ENCODE assay signal across 19 cellular contexts in genomic region chr11:77074626-77075221, GRCh38. TPM values are rescaled to one million over a fixed set of nuclear protein-coding genes. Genes with fewer than 3 reads are reported as not detected.
A peak's percentile ranks its signal among the peaks of the same experiment; 100 is the strongest.
DNase-seq lines count a peak whose midpoint lies in the region; ATAC-seq, FAIRE-seq and TF ChIP-seq lines count a peak whose summit lies in the region.
"Had no signal": no experiment of that assay in that cellular context is flagged by ENCODE, and none has a peak within 500 bp of the region (broad histone marks: within the 10 kb centered on the region; RNA-seq: fewer than 3 reads in every experiment).

No MANE protein-coding gene starts in this region.

- peaks cover 79% of the 10 kb centered on the region for H3K79me2 ChIP-seq in SK-N-SH (ENCODE audit: insufficient read depth)

- 0 out of 2 replicates have a peak overlapping the region, but pooled peaks have one; percentile 40 for H2AFZ ChIP-seq in SK-N-SH (ENCODE audit: low read depth)

- H3K9me2 ChIP-seq in SK-N-SH: no peaks in the 10 kb centered on the region

- DNase-seq in SK-N-SH (no peak), esophagus squamous epithelium (lab: John Stamatoyannopoulos, UW) (no peak), posterior vena cava (ENCODE audit: low spot score) (peak; percentile 36), ureter (ENCODE audit: low spot score) (peak; percentile 61), testis (no peak), HuH-7.5 (ENCODE audit: low spot score) (no peak), HTR-8/SVneo (ENCODE audit: insufficient read length, low spot score) (no peak)
- DNase-seq: 8988T; activated CD4-positive, alpha-beta T cell treated with anti-CD3 and anti-CD28 coated beads for 1 hour; activated T-cell treated with anti-CD3 and anti-CD28 coated beads, Interleukin-2, amount 50 U/mL, for 1 hour; amniotic stem cell; COR-L47; effector memory CD4-positive, alpha-beta T cell; NCI-H2171; stimulated activated CD4-positive, alpha-beta T cell treated with anti-CD3 and anti-CD28 coated beads, Interleukin-4, amount 100 ng/mL, for 24 hours; stimulated activated naive CD4-positive, alpha-beta T cell treated with Interleukin-2 at 50 U/mL for 16 hours had no signal

- TF ChIP-seq EP300 in SK-N-SH (IDR thresholded peaks at IDR 0.05; ENCODE audit: borderline replicate concordance in 1 of 2, low read depth in 1 of 2, low read length in 1 of 2): no peak

- H3K4me3 ChIP-seq in SK-N-SH (ENCODE audit: low read depth in 2 of 2, low read length in 1 of 2): no peak overlapping the region
- no peak overlapping the region for H3K4me3 ChIP-seq in esophagus squamous epithelium
- no peak overlapping the region for H3K4me3 ChIP-seq in testis
- H3K4me3 ChIP-seq: left lung, MG63 had no signal

- peaks cover 42% of the 10 kb centered on the region for H3F3A ChIP-seq in SK-N-SH (replicated peaks; ENCODE audit: insufficient read depth)

- ATAC-seq in SK-N-SH treated with all-trans-retinoic acid at 6 μM for 48 hours: no peak

- H3K27me3 ChIP-seq in SK-N-SH (ENCODE audit: insufficient read depth): no peaks in the 10 kb centered on the region
- no peaks in the 10 kb centered on the region for H3K27me3 ChIP-seq in esophagus squamous epithelium
- H3K27me3 ChIP-seq in testis: no peaks in the 10 kb centered on the region
- H3K27me3 ChIP-seq: left lung, MG63 had no signal

- peaks cover 0 to 16% of the 10 kb centered on the region in 2 experiments for H3K36me3 ChIP-seq in SK-N-SH (replicated peaks in 1 of 2; ENCODE audit: control insufficient read depth in 1 of 2, insufficient read depth in 2 of 2, low read length in 1 of 2)
- no peaks in the 10 kb centered on the region for H3K36me3 ChIP-seq in esophagus squamous epithelium
- H3K36me3 ChIP-seq in testis (ENCODE audit: low read depth, missing control alignments): no peaks in the 10 kb centered on the region
- H3K36me3 ChIP-seq: left lung, MG63 had no signal

- H3K4me2 ChIP-seq in SK-N-SH: peak overlapping the region; percentile 95

- H3K27ac ChIP-seq in SK-N-SH (ENCODE audit: low read depth in 2 of 2, low read length in 1 of 2) (peak overlapping the region; percentile 94 to 97), esophagus squamous epithelium (peak overlapping the region; percentile 65 to 93 (median 82)), testis (peak overlapping the region in 1 of 2 donors; percentile 83)

- intact Hi-C loops in esophagus squamous epithelium (cut with DNase I) (no loop called here), posterior vena cava (cut with DNase I) (no loop called here), testis (cut with DNase I; ENCODE audit: low total_unique reads) (no loop called here)

- no peak for TF ChIP-seq RAD21 in SK-N-SH (IDR thresholded peaks at IDR 0.05; ENCODE audit: low read length)

- no peak for FAIRE-seq in HTR-8/SVneo (lab: Jason Lieb, UNC)

- H3K9me3 ChIP-seq in SK-N-SH (no peaks in the 10 kb centered on the region), esophagus squamous epithelium (no peaks in the 10 kb centered on the region), testis (no peaks in the 10 kb centered on the region)
- H3K9me3 ChIP-seq: left lung had no signal

- H4K20me1 ChIP-seq in SK-N-SH (ENCODE audit: insufficient read depth): no peaks in the 10 kb centered on the region

- H3K4me1 ChIP-seq in SK-N-SH (ENCODE audit: control insufficient read depth in 1 of 2, insufficient read depth in 2 of 2, low read depth in 1 of 2, low read length in 1 of 2) (peaks cover 38 to 53% of the 10 kb centered on the region in 2 experiments; a peak in 3 of 4 replicates), esophagus squamous epithelium (peaks cover 35 to 57% (median 36%) of the 10 kb centered on the region in 3 donors), testis (peaks cover 35% of the 10 kb centered on the region)

- TF ChIP-seq POLR2A in esophagus squamous epithelium (IDR thresholded peaks at IDR 0.05): no peak
- TF ChIP-seq POLR2A in testis (IDR thresholded peaks at IDR 0.05): no peak

- POLR2A ChIA-PET in SK-N-SH (lab: Yijun Ruan, JAX): interaction anchor here (0.8 kb wide), 1 partner anchor 292 kb away, joined by 3 read pairs; no protein-coding TSS in a partner anchor

- CTCF ChIA-PET in SK-N-SH (lab: Yijun Ruan, JAX): interaction anchor here (1.4 to 4.1 kb wide), 4 partner anchors 16 to 474 kb away, joined by 3 to 66 read pairs (median 16); no protein-coding TSS in a partner anchor

- TF ChIP-seq CTCF in SK-N-SH (IDR thresholded peaks at IDR 0.05) (no peak), esophagus squamous epithelium (IDR thresholded peaks at IDR 0.05) (no peak), testis (IDR thresholded peaks at IDR 0.05) (no peak)

- peak overlapping the region; percentile 60 for H3K9ac ChIP-seq in SK-N-SH

- WGBS in SK-N-SH (ENCODE audit: low lambda C conversion rate): 83% methylated on average over 12 of the region's 15 CpGs
- WGBS in esophagus squamous epithelium, 2 donors: 71 to 82% methylated on average over 13 of the region's 15 CpGs
- WGBS in testis, 2 donors: 80 to 85% methylated on average over 11 to 15 of the region's 15 CpGs

TF ChIP-seq in SK-N-SH, 30 proteins besides CTCF, POLR2A, EP300 and RAD21:
- TF ChIP-seq RCOR1 (IDR thresholded peaks at IDR 0.05; ENCODE audit: low read length) (no peak), JUND (IDR thresholded peaks at IDR 0.05) (no peak)

TF ChIP-seq in SK-N-SH treated with all-trans-retinoic acid at 6 μM for 48 hours, 23 proteins besides CTCF, POLR2A, EP300 and RAD21 (continues in another document):
- no peak for TF ChIP-seq TCF4 (CRISPR knock-in tag; IDR thresholded peaks at IDR 0.05; ENCODE audit: borderline replicate concordance)
- TF ChIP-seq ISL1 (CRISPR knock-in tag; IDR thresholded peaks at IDR 0.05): no peak
- TF ChIP-seq CSDC2 (CRISPR knock-in tag; IDR thresholded peaks at IDR 0.05): no peak
- no peak for TF ChIP-seq TOX (CRISPR knock-in tag; IDR thresholded peaks at IDR 0.05; ENCODE audit: borderline replicate concordance)
- no peak for TF ChIP-seq CSRNP3 (CRISPR knock-in tag; IDR thresholded peaks at IDR 0.05)
- no peak for TF ChIP-seq ZC3H10 (CRISPR knock-in tag; IDR thresholded peaks at IDR 0.05)
- TF ChIP-seq ZNF565 (CRISPR knock-in tag; conservative IDR thresholded peaks at IDR 0.05; ENCODE audit: low read depth): no peak
- TF ChIP-seq ZNF8 (CRISPR knock-in tag; IDR thresholded peaks at IDR 0.05): no peak
- no peak for TF ChIP-seq GLIS3 (CRISPR knock-in tag; IDR thresholded peaks at IDR 0.05)
- TF ChIP-seq PPARA (CRISPR knock-in tag; IDR thresholded peaks at IDR 0.05; ENCODE audit: borderline replicate concordance): no peak
- no peak for TF ChIP-seq ZFP3 (CRISPR knock-in tag; IDR thresholded peaks at IDR 0.05)
- no peak for TF ChIP-seq RARB (CRISPR knock-in tag; IDR thresholded peaks at IDR 0.05)

RNA-seq across cellular contexts. Expression of gene CAPN5, which starts 8.0 kb away (rescaled TPM):
- polyA plus RNA-seq in SK-N-SH (2012; rRNA removed): 31.6 and 33.1 TPM in 2 replicates
- polyA plus RNA-seq in SK-N-SH (2012; cell fraction: cytosol; rRNA removed): 10.2 and 17.6 TPM in 2 replicates
- 71.6 and 84.7 TPM in 2 replicates for polyA plus RNA-seq in SK-N-SH (2012; cell fraction: nucleus; rRNA removed)
- total RNA-seq in esophagus squamous epithelium: 10 to 100 TPM in 3 of 4 donors, 1 to 10 TPM in 1; 9.3 to 63.2 (median 13.5) TPM
- 10 to 100 TPM; 14.4 to 23.4 TPM for total RNA-seq in posterior vena cava
- total RNA-seq in ureter: 143 TPM
- total RNA-seq in testis: 100 to 1,000 TPM; 102 to 116 TPM
- polyA plus RNA-seq in testis (ENCODE audit: insufficient read depth, low read depth, low replicate concordance): 62.3 TPM

RNA-seq across cellular contexts. Expression of gene OMP, which starts 27.9 kb away (rescaled TPM):
- polyA plus RNA-seq in SK-N-SH (2012; rRNA removed) (0.20 TPM in 1 of 2 replicates, not detected in the other), testis (ENCODE audit: insufficient read depth, low read depth, low replicate concordance) (not detected)
- 0.23 TPM in 1 of 2 replicates, not detected in the other for polyA plus RNA-seq in SK-N-SH (2012; cell fraction: cytosol; rRNA removed)
- 1.5 TPM in 2 replicates for polyA plus RNA-seq in SK-N-SH (2012; cell fraction: nucleus; rRNA removed)
- total RNA-seq in esophagus squamous epithelium (1 to 10 TPM in 1 of 4 donors, not detected in 3; 1.1 TPM), posterior vena cava (under 1 TPM in 1 of 2 donors, not detected in 1; 0.76 TPM), ureter (9.6 TPM), testis (1 to 10 TPM; 1.7 to 6.7 TPM)
- total RNA-seq: left lung had no signal

RNA-seq across cellular contexts. Expression of gene B3GNT6, which starts 40.5 kb away (rescaled TPM):
- not detected in 2 replicates for polyA plus RNA-seq in SK-N-SH (2012; rRNA removed)
- not detected in 2 replicates for polyA plus RNA-seq in SK-N-SH (2012; cell fraction: cytosol; rRNA removed)
- 0.04 TPM in 1 of 2 replicates, not detected in the other for polyA plus RNA-seq in SK-N-SH (2012; cell fraction: nucleus; rRNA removed)
- total RNA-seq in esophagus squamous epithelium: 1 to 10 TPM; 1.7 to 9.3 (median 7.6) TPM
- not detected for total RNA-seq in posterior vena cava
- total RNA-seq in ureter: not detected
- under 1 TPM; 0.47 to 0.74 TPM for total RNA-seq in testis
- not detected for polyA plus RNA-seq in testis (ENCODE audit: insufficient read depth, low read depth, low replicate concordance)

RNA-seq across cellular contexts. Expression of gene MYO7A, which starts 53.3 kb away (rescaled TPM):
- polyA plus RNA-seq in SK-N-SH (2012; rRNA removed) (0.08 and 0.11 TPM in 2 replicates), testis (ENCODE audit: insufficient read depth, low read depth, low replicate concordance) (40.1 TPM)
- 0.03 and 0.04 TPM in 2 replicates for polyA plus RNA-seq in SK-N-SH (2012; cell fraction: cytosol; rRNA removed)
- polyA plus RNA-seq in SK-N-SH (2012; cell fraction: nucleus; rRNA removed): 0.74 and 0.85 TPM in 2 replicates
- total RNA-seq in esophagus squamous epithelium (1 to 10 TPM in 2 of 4 donors, under 1 TPM in 2; 0.15 to 4.0 (median 1.2) TPM), posterior vena cava (10 to 100 TPM; 12.2 to 17.3 TPM), ureter (5.8 TPM), testis (100 to 1,000 TPM; 161 to 239 TPM)

Comparison
In these comparisons a context has a peak if more than half of its experiments do, and no peak if none do; other contexts are left out.
1. DNase-seq: peak in posterior vena cava (single experiment) and ureter (single experiment); none in SK-N-SH (single experiment), esophagus squamous epithelium (single experiment), testis (single experiment), HuH-7.5 (single experiment) and HTR-8/SVneo (single experiment).